ENCODE assay signal across 25 cellular contexts in the genomic region with DNA sequence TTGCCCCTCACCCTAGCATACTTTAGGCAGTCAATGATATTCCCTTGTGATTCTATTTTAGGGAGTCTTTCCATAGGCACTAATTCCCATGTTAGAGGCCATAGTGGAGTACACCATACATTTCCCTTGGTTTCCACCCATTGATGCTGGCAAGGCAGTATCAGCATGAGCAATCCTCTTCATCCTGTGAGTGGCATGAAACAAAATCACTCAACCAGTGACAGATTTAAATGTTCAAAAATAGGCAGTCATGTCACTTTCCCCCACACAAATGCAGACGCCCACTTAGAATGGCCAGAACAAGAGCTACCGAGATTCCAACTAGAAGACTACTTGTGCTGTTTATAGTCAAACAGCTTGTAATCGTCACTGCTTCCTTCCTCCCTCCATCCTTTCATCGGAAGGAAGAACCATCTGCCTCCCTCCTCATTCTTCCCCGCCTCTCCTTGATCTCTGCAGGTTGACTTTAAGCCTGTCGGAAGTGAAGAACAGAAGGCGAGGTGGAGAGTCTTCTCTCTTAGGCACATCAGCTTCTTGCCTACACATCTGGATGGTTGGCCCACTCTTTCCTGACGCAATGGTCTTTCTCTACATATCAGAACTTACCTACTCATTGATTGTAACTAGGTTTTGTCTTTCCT. TPM values are rescaled to one million over a fixed set of nuclear protein-coding genes. Genes with fewer than 3 reads are reported as not detected.
DNase-seq lines count a peak whose midpoint lies in the region; ATAC-seq and TF ChIP-seq lines count a peak whose summit lies in the region.
"Had no signal": no experiment of that assay in that cellular context is flagged by ENCODE, and none has a peak within 500 bp of the region (broad histone marks: within the 10 kb centered on the region; RNA-seq: fewer than 3 reads in every experiment).

No MANE protein-coding gene starts in this region.

- H3K9ac ChIP-seq in Karpas-422 (ENCODE audit: low read length) = no peak overlapping the region
- H3K9ac ChIP-seq: neural progenitor cell had no signal

- intact Hi-C loops in activated naive CD4-positive, alpha-beta T cell treated with anti-CD3 and anti-CD28 coated beads for 36 hours (cut with micrococcal nuclease) = loop anchor here (1.0 kb wide), 1 partner anchor 60 kb away; no protein-coding TSS in a partner anchor
- intact Hi-C loops in spleen (cut with DNase I; ENCODE audit: low total_unique reads) = no loop called here

- H3K36me3 ChIP-seq in Karpas-422 (ENCODE audit: insufficient read depth, low read length) (no peaks in the 10 kb centered on the region), spleen (no peaks in the 10 kb centered on the region)
- H3K36me3 ChIP-seq: esophagus muscularis mucosa, gastroesophageal sphincter, left lung, neural progenitor cell, thyroid gland had no signal

- no peaks in the 10 kb centered on the region for H3K9me3 Mint-ChIP-seq in activated naive CD4-positive, alpha-beta T cell treated with anti-CD3 and anti-CD28 coated beads for 36 hours
- H3K9me3 Mint-ChIP-seq in activated naive CD8-positive, alpha-beta T cell treated with anti-CD3 and anti-CD28 coated beads for 36 hours = no peaks in the 10 kb centered on the region
- H3K9me3 Mint-ChIP-seq: activated T-helper 1 cell treated with anti-CD3 and anti-CD28 coated beads, Interleukin-12 subunit alpha, Interleukin-12 subunit beta, Interleukin-2, Interleukin-4 antibody, amounts not matched to agents 30 ng/mL and 10 ng/mL and 1 ng/mL, durations not matched to agents 14 hours and 24 hours and 36 hours; HFFc6; neural progenitor cell had no signal

- no peaks in the 10 kb centered on the region for H3K36me3 Mint-ChIP-seq in activated naive CD4-positive, alpha-beta T cell treated with anti-CD3 and anti-CD28 coated beads for 36 hours (ENCODE audit: low read depth)
- no peaks in the 10 kb centered on the region for H3K36me3 Mint-ChIP-seq in activated naive CD8-positive, alpha-beta T cell treated with anti-CD3 and anti-CD28 coated beads for 36 hours
- H3K36me3 Mint-ChIP-seq: neural progenitor cell had no signal

- peak; percentile 23 for DNase-seq in activated naive CD4-positive, alpha-beta T cell treated with anti-CD3 and anti-CD28 coated beads for 36 hours
- no peak for DNase-seq in activated naive CD4-positive, alpha-beta T cell (lab: John Stamatoyannopoulos, UW)
- DNase-seq in Karpas-422 = peak; percentile 49
- no peak for DNase-seq in activated naive CD8-positive, alpha-beta T cell treated with anti-CD3 and anti-CD28 coated beads for 36 hours
- DNase-seq in spleen = no peak
- DNase-seq in CD1c-positive myeloid dendritic cell (ENCODE audit: extremely low spot score) = no peak
- DNase-seq: activated CD4-positive, alpha-beta T cell treated with anti-CD3 and anti-CD28 coated beads, Interleukin-2, amount 50 U/mL, for 1 hour; cerebellar nuclear complex; effector CD4-positive, alpha-beta T cell; HFFc6; left lung; midbrain; NCI-H1092 treated with DMSO at 0.1 percent for 48 hours; NCI-H2081; NCI-H510A; RPMI8226; stimulated activated CD4-positive, alpha-beta T cell treated with anti-CD3 and anti-CD28 coated beads, Interleukin-4, amount 100 ng/mL, for 4 hours; thyroid gland had no signal

- H3K27ac ChIP-seq in Karpas-422 (ENCODE audit: low read length) (no peak overlapping the region), spleen (peak overlapping the region in 5 of 8 donors; percentile 23 to 70 (median 54))
- H3K27ac ChIP-seq: esophagus muscularis mucosa, gastroesophageal sphincter, left lung, neural progenitor cell, thyroid gland had no signal

- H3K9me3 ChIP-seq in Karpas-422 (ENCODE audit: low read length) = no peaks in the 10 kb centered on the region
- H3K9me3 ChIP-seq in spleen = no peaks in the 10 kb centered on the region
- H3K9me3 ChIP-seq: esophagus muscularis mucosa, gastroesophageal sphincter, left lung, thyroid gland had no signal

- H3K27me3 ChIP-seq in Karpas-422 (ENCODE audit: low read length) (no peaks in the 10 kb centered on the region), spleen (replicated peaks in 1 of 7) (no peaks in the 10 kb centered on the region)
- H3K27me3 ChIP-seq: esophagus muscularis mucosa, left lung, neural progenitor cell, thyroid gland had no signal

- H3K4me1 ChIP-seq in Karpas-422 (ENCODE audit: low read length) = peaks cover 20% of the 10 kb centered on the region
- H3K4me1 ChIP-seq in spleen = peaks cover 0 to 8% (median 4%) of the 10 kb centered on the region in 6 donors
- H3K4me1 ChIP-seq: esophagus muscularis mucosa, gastroesophageal sphincter, left lung, thyroid gland had no signal

- no peaks in the 10 kb centered on the region for H3K9me2 ChIP-seq in Karpas-422 (replicated peaks; ENCODE audit: insufficient read depth, low read length)

- H3K4me3 Mint-ChIP-seq in activated naive CD4-positive, alpha-beta T cell treated with anti-CD3 and anti-CD28 coated beads for 36 hours = peak overlapping the region; percentile 8
- H3K4me3 Mint-ChIP-seq in activated naive CD8-positive, alpha-beta T cell treated with anti-CD3 and anti-CD28 coated beads for 36 hours = no peak overlapping the region
- H3K4me3 Mint-ChIP-seq: activated T-helper 1 cell treated with anti-CD3 and anti-CD28 coated beads, Interleukin-12 subunit alpha, Interleukin-12 subunit beta, Interleukin-2, Interleukin-4 antibody, amounts not matched to agents 30 ng/mL and 10 ng/mL and 1 ng/mL, durations not matched to agents 14 hours and 24 hours and 36 hours; HFFc6; neural progenitor cell had no signal

- no peak for ATAC-seq in GM18907 (IDR thresholded peaks at IDR 0.05; ENCODE audit: unreplicated experiment)
- no peak for ATAC-seq in GM18511 (IDR thresholded peaks at IDR 0.05; ENCODE audit: unreplicated experiment)
- ATAC-seq: gastroesophageal sphincter, left lung, SK-N-SH treated with all-trans-retinoic acid at 6 μM for 48 hours had no signal

- no peak for TF ChIP-seq POLR2A in spleen (IDR thresholded peaks at IDR 0.05)

- H4K20me1 ChIP-seq in Karpas-422 (ENCODE audit: insufficient read depth, low read depth, low read length) = 0 out of 2 replicates have a peak, but pooled peaks cover 3% of the 10 kb centered on the region

- TF ChIP-seq CTCF in spleen (IDR thresholded peaks at IDR 0.05 in 8 of 11, conservative IDR thresholded peaks at IDR 0.05 in 3 of 11) = no peak

- 46 to 61% (median 49%) methylated on average over 8 of the region's 8 CpGs for WGBS in spleen, 5 donors

- no peak overlapping the region; the same call in 1 of the 2 replicates for H2AFZ ChIP-seq in Karpas-422 (ENCODE audit: low read length)
- H2AFZ ChIP-seq: neural progenitor cell had no signal

- peaks cover 32% of the 10 kb centered on the region for H3K4me1 Mint-ChIP-seq in activated naive CD4-positive, alpha-beta T cell treated with anti-CD3 and anti-CD28 coated beads for 36 hours (ENCODE audit: low read depth)
- peaks cover 23% of the 10 kb centered on the region for H3K4me1 Mint-ChIP-seq in activated naive CD8-positive, alpha-beta T cell treated with anti-CD3 and anti-CD28 coated beads for 36 hours
- H3K4me1 Mint-ChIP-seq: neural progenitor cell had no signal

- peak overlapping the region; percentile 33 for H3K4me2 ChIP-seq in Karpas-422 (ENCODE audit: low read depth, low read length, poor library complexity, severe bottlenecking)
- H3K4me2 ChIP-seq: neural progenitor cell had no signal

- no peaks in the 10 kb centered on the region for H3K79me2 ChIP-seq in Karpas-422 (ENCODE audit: low read length)

- peak overlapping the region; percentile 19; the same call in 1 of the 2 replicates for H3K4me3 ChIP-seq in Karpas-422 (ENCODE audit: low read length)
- no peak overlapping the region for H3K4me3 ChIP-seq in spleen
- H3K4me3 ChIP-seq: esophagus muscularis mucosa, gastroesophageal sphincter, left lung, neural progenitor cell, thyroid gland had no signal

- CTCF ChIA-PET in activated naive CD4-positive, alpha-beta T cell treated with anti-CD3 and anti-CD28 coated beads for 36 hours (lab: Charles Lee) = interaction anchor here (1.0 to 1.2 kb wide), 2 partner anchors 45 to 69 kb away, joined by 3 to 4 read pairs; no protein-coding TSS in a partner anchor

- H3K27me3 Mint-ChIP-seq in activated naive CD4-positive, alpha-beta T cell treated with anti-CD3 and anti-CD28 coated beads for 36 hours (ENCODE audit: low read depth) = no peaks in the 10 kb centered on the region
- no peaks in the 10 kb centered on the region for H3K27me3 Mint-ChIP-seq in activated naive CD8-positive, alpha-beta T cell treated with anti-CD3 and anti-CD28 coated beads for 36 hours

- H3K27ac Mint-ChIP-seq in activated naive CD4-positive, alpha-beta T cell treated with anti-CD3 and anti-CD28 coated beads for 36 hours = peak overlapping the region; percentile 26
- peak overlapping the region; percentile 21 for H3K27ac Mint-ChIP-seq in activated naive CD8-positive, alpha-beta T cell treated with anti-CD3 and anti-CD28 coated beads for 36 hours
- H3K27ac Mint-ChIP-seq: activated T-helper 1 cell treated with anti-CD3 and anti-CD28 coated beads, Interleukin-12 subunit alpha, Interleukin-12 subunit beta, Interleukin-2, Interleukin-4 antibody, amounts not matched to agents 30 ng/mL and 10 ng/mL and 1 ng/mL, durations not matched to agents 14 hours and 24 hours and 36 hours; HFFc6; neural progenitor cell had no signal

RNA-seq across cellular contexts. Expression of a gene that starts 22.5 kb away (rescaled TPM):
- 1 to 10 TPM; 1.5 to 1.6 TPM for total RNA-seq in activated naive CD4-positive, alpha-beta T cell treated with anti-CD3 and anti-CD28 coated beads for 36 hours
- total RNA-seq in Karpas-422 (2014; rRNA removed; shearing (Covaris generic); ENCODE audit: low replicate concordance) = 0.14 and 0.48 TPM in 2 replicates
- total RNA-seq in activated naive CD8-positive, alpha-beta T cell treated with anti-CD3 and anti-CD28 coated beads for 36 hours = 1 to 10 TPM; 2.0 to 3.0 TPM
- total RNA-seq in spleen = 10 to 100 TPM in 5 of 7 donors, 1 to 10 TPM in 2; 9.2 to 37.9 (median 16.1) TPM
- polyA plus RNA-seq in spleen = 10 to 100 TPM in 2 of 3 donors, 1 to 10 TPM in 1; 6.7 to 29.8 (median 11.2) TPM

RNA-seq across cellular contexts. Expression of a gene that starts 41.8 kb away (rescaled TPM):
- total RNA-seq in activated naive CD4-positive, alpha-beta T cell treated with anti-CD3 and anti-CD28 coated beads for 36 hours = 1,000 to 10,000 TPM; 1,766 to 1,839 TPM
- 695 and 1,354 TPM in 2 replicates for total RNA-seq in Karpas-422 (2014; rRNA removed; shearing (Covaris generic); ENCODE audit: low replicate concordance)
- 1,000 to 10,000 TPM; 1,357 to 1,413 TPM for total RNA-seq in activated naive CD8-positive, alpha-beta T cell treated with anti-CD3 and anti-CD28 coated beads for 36 hours
- total RNA-seq in spleen = 1,000 to 10,000 TPM in 4 of 7 donors, 100 to 1,000 TPM in 3; 876 to 1,232 (median 1,007) TPM
- 1,000 to 10,000 TPM; 1,699 to 2,187 (median 1,787) TPM for polyA plus RNA-seq in spleen

Comparison
In these comparisons a context has a peak if more than half of its experiments do, and no peak if none do; other contexts are left out.
1. DNase-seq: peak in activated naive CD4-positive, alpha-beta T cell treated with anti-CD3 and anti-CD28 coated beads for 36 hours (single experiment) and Karpas-422 (single experiment); none in activated naive CD4-positive, alpha-beta T cell (0 of 4), activated naive CD8-positive, alpha-beta T cell treated with anti-CD3 and anti-CD28 coated beads for 36 hours (single experiment), spleen (single experiment) and CD1c-positive myeloid dendritic cell (single experiment).